In the genomic region with DNA sequence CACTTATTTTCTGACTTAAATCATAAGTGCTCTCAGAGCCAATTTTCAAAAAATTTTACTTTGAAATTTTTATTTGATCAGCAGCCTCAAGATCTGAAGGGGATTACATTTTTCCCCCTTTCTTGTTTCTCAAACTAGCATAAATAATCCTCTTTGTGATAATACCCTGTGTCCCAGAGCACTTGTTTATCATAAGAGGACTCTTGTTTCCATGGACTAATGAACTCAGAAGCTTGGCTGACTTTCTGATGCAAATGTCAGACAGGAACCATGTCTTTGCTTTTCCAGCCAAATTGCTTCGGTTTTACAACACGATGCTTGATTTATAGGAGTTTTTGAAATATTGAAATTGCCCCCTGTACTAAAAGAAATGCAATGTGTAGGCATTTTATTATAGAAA, we compare ENCODE assay signal across 23 cellular contexts.
"Had no signal": no experiment of that assay in that cellular context is flagged by ENCODE, and none has a peak within 500 bp of the region (broad histone marks: within the 10 kb centered on the region; RNA-seq: fewer than 3 reads in every experiment).

No MANE protein-coding gene starts in this region.

- FAIRE-seq: TTC549 had no signal

- H3K4me3 ChIP-seq: ascending aorta, MG63, Peyer's patch had no signal

- H3K4me1 ChIP-seq: ascending aorta, Peyer's patch had no signal

- H3K36me3 ChIP-seq: ascending aorta, MG63, Peyer's patch had no signal

- H3K27me3 ChIP-seq: ascending aorta, MG63, Peyer's patch had no signal

- H3K27ac ChIP-seq: ascending aorta, Peyer's patch had no signal

- H3K9me3 ChIP-seq: ascending aorta, MG63, Peyer's patch had no signal

- DNase-seq: activated CD4-positive, alpha-beta memory T cell treated with anti-CD3 and anti-CD28 coated beads for 36 hours; activated CD4-positive, alpha-beta T cell treated with anti-CD3 and anti-CD28 coated beads, Interleukin-2, amount 10 ng/mL, durations not matched to agents 7 days and 5 days; activated CD4-positive, CD25-positive, alpha-beta regulatory T cell; activated CD8-positive, alpha-beta memory T cell treated with anti-CD3 and anti-CD28 coated beads for 24 hours; activated effector memory CD4-positive, alpha-beta T cell treated with anti-CD3 and anti-CD28 coated beads, Interleukin-2, amount 50 U/mL, for 16 hours; activated naive CD4-positive, alpha-beta T cell treated with Interleukin-2 at 50 U/mL for 16 hours; activated naive CD8-positive, alpha-beta T cell treated with anti-CD3 and anti-CD28 coated beads, Interleukin-2, amount 50 U/mL, for 24 hours; activated T-cell treated with anti-CD3 and anti-CD28 coated beads, Interleukin-2, amount 50 U/mL, for 4 hours; amniotic stem cell; MG63; NCI-H1105; NCI-H1436; NCI-H1694 treated with DMSO at 0.1 percent for 48 hours; NCI-H2029 treated with DMSO at 0.1 percent for 48 hours; NCI-H446; NCI-H526 treated with DMSO at 0.1 percent for 48 hours; Peyer's patch; SIG-M5; T-helper 2 cell; T1000 had no signal

- ATAC-seq: activated naive CD4-positive, alpha-beta T cell treated with anti-CD3 and anti-CD28 coated beads, Interleukin-2, amount 50 U/mL, for 72 hours; activated naive CD8-positive, alpha-beta T cell treated with anti-CD3 and anti-CD28 coated beads, Interleukin-2, amount 50 U/mL, for 24 hours; activated T-cell treated with anti-CD3 and anti-CD28 coated beads, Interleukin-2, amount 50 U/mL, for 4 hours had no signal
